ENCODE assay signal across 8 cellular contexts in the genomic region with DNA sequence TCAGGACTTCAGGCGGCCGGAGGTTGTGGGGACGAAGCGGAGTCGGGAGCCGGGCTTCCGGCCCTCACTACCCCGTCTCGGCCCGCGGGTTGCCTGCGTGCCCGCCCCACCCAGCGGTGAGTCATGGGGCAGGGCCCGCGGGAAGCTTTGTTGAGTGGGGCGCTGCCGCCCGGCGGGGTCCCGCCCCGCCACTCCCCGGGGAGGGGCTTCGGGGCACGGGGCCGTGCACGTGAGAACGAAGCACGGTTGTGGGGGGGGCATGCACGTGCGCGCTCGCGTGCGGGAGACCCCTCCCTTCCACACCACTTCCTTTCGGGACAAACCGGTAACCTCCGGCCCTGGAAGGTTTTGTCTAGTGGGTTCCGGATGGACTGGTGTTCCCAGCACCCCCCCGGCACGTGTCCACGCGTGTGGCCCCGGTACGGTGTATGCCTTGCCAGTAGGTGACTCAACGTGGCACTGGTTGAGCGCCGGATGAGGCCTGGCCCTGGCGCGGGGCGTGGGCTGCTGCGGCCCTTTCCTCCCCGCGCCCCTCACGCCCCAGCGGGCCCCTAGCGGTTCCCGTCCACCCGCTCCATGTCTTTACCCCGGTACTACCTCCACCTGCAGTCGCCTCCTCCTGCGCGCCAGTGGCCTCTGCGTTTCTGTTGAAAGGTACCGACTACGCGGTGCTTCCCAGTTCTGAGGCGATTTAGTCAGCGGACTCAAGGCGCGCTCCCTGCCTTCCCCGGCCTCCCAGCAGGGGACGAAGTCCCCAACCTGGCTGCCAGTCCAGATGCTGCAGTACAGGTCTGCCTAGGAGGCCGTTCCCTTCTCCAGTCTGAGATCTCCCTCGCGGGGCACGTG. TPM values are rescaled to one million over a fixed set of nuclear protein-coding genes. Genes with fewer than 3 reads are reported as not detected.
DNase-seq lines count a peak whose midpoint lies in the region; ATAC-seq and TF ChIP-seq lines count a peak whose summit lies in the region.

No MANE protein-coding gene starts in this region.

- H3K36me3 Mint-ChIP-seq in activated naive CD8-positive, alpha-beta T cell: no peaks in the 10 kb centered on the region

- no peaks in the 10 kb centered on the region for H3K27me3 Mint-ChIP-seq in activated naive CD8-positive, alpha-beta T cell

- no peak for DNase-seq in BJ (ENCODE audit: low read depth)
- DNase-seq in SKM-1 (lab: John Stamatoyannopoulos, UW; ENCODE audit: unreplicated experiment): peak; percentile 59
- peak; percentile 79 to 90 for DNase-seq in cardiac muscle cell (ENCODE audit: low read depth in 1 of 2, low spot score in 1 of 2)
- DNase-seq in psoas muscle: peak; percentile 94 to 96
- peak; percentile 95 for DNase-seq in ureter (ENCODE audit: low spot score)

- peak; percentile 86 for TF ChIP-seq POLR2A in GM19193 (IDR thresholded peaks at IDR 0.05; ENCODE audit: extremely low read depth, insufficient read depth, insufficient read length)

- H3K27ac Mint-ChIP-seq in activated naive CD8-positive, alpha-beta T cell: peak overlapping the region; percentile 95

- peak overlapping the region; percentile 74 for H3K4me3 ChIP-seq in BJ (ENCODE audit: low read depth, low read length)
- H3K4me3 ChIP-seq in cardiac muscle cell: peak overlapping the region; percentile 22
- H3K4me3 ChIP-seq in psoas muscle: peak overlapping the region; percentile 71

- POLR2A ChIA-PET in BJ (lab: Charles Lee): no interaction called here

- CTCF ChIA-PET in BJ (lab: Yijun Ruan, JAX): interaction anchor here (1.1 to 19.2 kb wide), 3 partner anchors 11 to 30 kb away, joined by 3 to 346 read pairs (median 10); no protein-coding TSS in a partner anchor

- peaks cover 13% of the 10 kb centered on the region for H3K4me1 ChIP-seq in cardiac muscle cell (ENCODE audit: low read depth)
- peaks cover 31% of the 10 kb centered on the region for H3K4me1 ChIP-seq in psoas muscle

- ATAC-seq in HG03342 (IDR thresholded peaks at IDR 0.05; ENCODE audit: unreplicated experiment) (peak; percentile 67), psoas muscle (peak; percentile 84 to 89 (median 86))

- peak overlapping the region; percentile 33 for H3K27ac ChIP-seq in cardiac muscle cell
- H3K27ac ChIP-seq in psoas muscle: peak overlapping the region; percentile 92

- H3K36me3 ChIP-seq in BJ (ENCODE audit: control insufficient read depth, insufficient read depth, low read length): no peaks in the 10 kb centered on the region
- H3K36me3 ChIP-seq in cardiac muscle cell: no peaks in the 10 kb centered on the region
- no peaks in the 10 kb centered on the region for H3K36me3 ChIP-seq in psoas muscle (ENCODE audit: insufficient read depth in 1 of 2, low read depth in 1 of 2)

- H3K9me3 Mint-ChIP-seq in activated naive CD8-positive, alpha-beta T cell (ENCODE audit: low read depth): no peaks in the 10 kb centered on the region

- peak overlapping the region; percentile 85 for H3K4me3 Mint-ChIP-seq in activated naive CD8-positive, alpha-beta T cell

- H3K27me3 ChIP-seq in BJ (ENCODE audit: control insufficient read depth, insufficient read depth, low read length) (no peaks in the 10 kb centered on the region), cardiac muscle cell (peaks cover 5% of the 10 kb centered on the region), psoas muscle (ENCODE audit: insufficient read depth in 3 of 3, low read length in 2 of 3) (no peaks in the 10 kb centered on the region)

- H3K4me1 Mint-ChIP-seq in activated naive CD8-positive, alpha-beta T cell (ENCODE audit: low read depth): peaks cover 38% of the 10 kb centered on the region

- peak; percentile 27; the same call in 1 of the 2 replicates for TF ChIP-seq CTCF in BJ (IDR thresholded peaks at IDR 0.05; ENCODE audit: insufficient read depth, low read depth, low read length)
- no peak for TF ChIP-seq CTCF in cardiac muscle cell (IDR thresholded peaks at IDR 0.05; ENCODE audit: low read depth, low read length)
- TF ChIP-seq CTCF in psoas muscle (IDR thresholded peaks at IDR 0.05): peak; percentile 12

- no peaks in the 10 kb centered on the region for H3K9me3 ChIP-seq in cardiac muscle cell (ENCODE audit: low read depth)
- no peaks in the 10 kb centered on the region for H3K9me3 ChIP-seq in psoas muscle

- intact Hi-C loops in psoas muscle (cut with DNase I): loop anchor here (10.0 kb wide), 1 partner anchor 123 kb away; a partner anchor contains a TSS

- 11 to 17% (median 14%) methylated on average over 66 to 77 of the region's 77 CpGs for WGBS in psoas muscle, 3 donors

RNA-seq across cellular contexts. Expression of a gene that starts 3.1 kb away (rescaled TPM):
- polyA plus RNA-seq in BJ (2011; rRNA removed) (42.1 and 64.4 TPM in 2 replicates), cardiac muscle cell (0.40 TPM in 1 of 2 replicates, not detected in the other), psoas muscle (10 to 100 TPM; 34.9 to 69.5 (median 42.5) TPM)
- polyA minus RNA-seq in BJ (2011; rRNA and poly(A)+ RNA removed): 4.7 and 11.9 TPM in 2 replicates
- total RNA-seq in cardiac muscle cell (not detected in 2 replicates), psoas muscle (10 to 100 TPM; 19.1 to 37.8 (median 26.7) TPM), ureter (790 TPM)

RNA-seq across cellular contexts. Expression of a gene that starts 13.0 kb away (rescaled TPM):
- polyA plus RNA-seq in BJ (2011; rRNA removed) (6.3 and 9.7 TPM in 2 replicates), cardiac muscle cell (4.7 and 12.9 TPM in 2 replicates), psoas muscle (10 to 100 TPM; 11.0 to 21.3 (median 14.8) TPM)
- 2.8 and 8.0 TPM in 2 replicates for polyA minus RNA-seq in BJ (2011; rRNA and poly(A)+ RNA removed)
- total RNA-seq in cardiac muscle cell (3.0 and 7.9 TPM in 2 replicates), psoas muscle (10 to 100 TPM in 1 of 4 donors, 1 to 10 TPM in 3; 5.8 to 11.9 (median 9.0) TPM), ureter (706 TPM)

RNA-seq across cellular contexts. Expression of a gene that starts 14.0 kb away (rescaled TPM):
- 1.9 and 2.7 TPM in 2 replicates for polyA plus RNA-seq in BJ (2011; rRNA removed)
- 1.7 and 1.9 TPM in 2 replicates for polyA minus RNA-seq in BJ (2011; rRNA and poly(A)+ RNA removed)
- 3.1 and 7.9 TPM in 2 replicates for total RNA-seq in cardiac muscle cell
- polyA plus RNA-seq in cardiac muscle cell: 7.3 and 7.4 TPM in 2 replicates
- 10 to 100 TPM; 16.4 to 29.0 (median 21.3) TPM for total RNA-seq in psoas muscle
- polyA plus RNA-seq in psoas muscle: 10 to 100 TPM; 12.0 to 15.4 (median 15.2) TPM
- 99.0 TPM for total RNA-seq in ureter

RNA-seq across cellular contexts. Expression of a gene that starts 48.7 kb away (rescaled TPM):
- not detected in 2 replicates for polyA plus RNA-seq in BJ (2011; rRNA removed)
- not detected in 2 replicates for polyA minus RNA-seq in BJ (2011; rRNA and poly(A)+ RNA removed)
- total RNA-seq in cardiac muscle cell: not detected in 2 replicates
- not detected in 2 replicates for polyA plus RNA-seq in cardiac muscle cell
- total RNA-seq in psoas muscle: not detected
- polyA plus RNA-seq in psoas muscle: under 1 TPM in 1 of 3 donors, not detected in 2; 0.82 TPM
- not detected for total RNA-seq in ureter

Comparison
In these comparisons a context has a peak if more than half of its experiments do, and no peak if none do; other contexts are left out.
1. H3K4me3 ChIP-seq: peak in every context shown above with its lines; median percentile 74 in BJ; 71 in psoas muscle; 22 in cardiac muscle cell.
2. RNA of a gene that starts 3.1 kb away (total RNA-seq): 790 TPM in ureter (single experiment); 19.1 to 37.8 TPM in psoas muscle and not detected in cardiac muscle cell; every median in the first group is over 10 times any median in the second.
3. RNA of a gene that starts 13.0 kb away (total RNA-seq): 706 TPM in ureter (single experiment); 5.8 to 11.9 TPM in psoas muscle and 3.0 to 7.9 TPM in cardiac muscle cell; every median in the first group is over 10 times any median in the second.